ENCODE assay signal across 25 cellular contexts in the genomic region with DNA sequence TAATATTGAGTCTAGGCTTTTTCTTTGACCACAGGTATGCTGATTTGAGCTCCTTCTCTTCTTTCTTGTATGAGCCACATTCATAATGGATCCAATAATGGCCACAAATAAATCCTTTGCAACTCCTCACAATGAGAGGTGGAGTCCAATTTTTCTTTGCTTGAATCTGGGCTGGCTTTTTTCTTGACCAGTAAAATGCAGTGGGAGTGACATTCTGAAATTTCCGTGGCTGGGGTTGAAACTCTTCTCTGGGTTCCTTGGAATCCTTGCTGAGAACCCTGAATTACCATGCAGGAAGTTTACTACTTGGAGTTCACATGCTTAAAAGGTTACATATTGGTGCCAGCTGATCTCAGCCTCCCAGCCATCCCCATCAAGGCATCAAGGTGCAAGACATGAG. TPM values are rescaled to one million over a fixed set of nuclear protein-coding genes. Genes with fewer than 3 reads are reported as not detected.
A peak's percentile ranks its signal among the peaks of the same experiment; 100 is the strongest.
DNase-seq lines count a peak whose midpoint lies in the region; ATAC-seq, FAIRE-seq and TF ChIP-seq lines count a peak whose summit lies in the region.
"Had no signal": no experiment of that assay in that cellular context is flagged by ENCODE, and none has a peak within 500 bp of the region (broad histone marks: within the 10 kb centered on the region; RNA-seq: fewer than 3 reads in every experiment).

No MANE protein-coding gene starts in this region.

- H3K18ac ChIP-seq in IMR-90 (ENCODE audit: low read depth, low read length): no peak overlapping the region
- H3K18ac ChIP-seq in trophoblast cell (ENCODE audit: low read length): peak overlapping the region; percentile 72

- TF ChIP-seq POLR2A in IMR-90 (IDR thresholded peaks at IDR 0.05; ENCODE audit: low read depth, low read length): no peak

- H3K4me3 Mint-ChIP-seq in astrocyte (ENCODE audit: unreplicated experiment): no peak overlapping the region
- H3K4me3 Mint-ChIP-seq: CD14-positive monocyte; CD4-positive, alpha-beta T cell; CD8-positive, alpha-beta memory T cell had no signal

- no peak overlapping the region for H2BK20ac ChIP-seq in IMR-90 (ENCODE audit: low read depth, low read length)

- H3K4me2 ChIP-seq in IMR-90 (ENCODE audit: low read depth, low read length) (no peak overlapping the region), astrocyte (ENCODE audit: low read length) (no peak overlapping the region), trophoblast cell (ENCODE audit: low read length) (no peak overlapping the region)
- H3K4me2 ChIP-seq: A549 had no signal

- no peak overlapping the region for H3K27ac ChIP-seq in IMR-90 (ENCODE audit: insufficient read depth, low read length)
- no peak overlapping the region for H3K27ac ChIP-seq in astrocyte (ENCODE audit: low read depth, low read length)
- H3K27ac ChIP-seq in trophoblast cell (ENCODE audit: low read depth, low read length): no peak overlapping the region
- H3K27ac ChIP-seq in aorta (ENCODE audit: low read depth in 1 of 2, low read length in 2 of 2): no peak overlapping the region
- H3K27ac ChIP-seq: A549, GM23248 had no signal

- no peak for TF ChIP-seq RAD21 in IMR-90 (IDR thresholded peaks at IDR 0.05; ENCODE audit: low read length)

- no CpG with 5 or more reads among the region's 1 CpG for WGBS in IMR-90 (ENCODE audit: extremely low coverage in 2 of 2, insufficient read length in 1 of 2), 2 experiments
- WGBS in trophoblast cell (ENCODE audit: extremely low coverage, insufficient coverage, insufficient read length): no CpG with 5 or more reads among the region's 1 CpG
- WGBS in aorta, 2 donors: 93 to 94% methylated on average over 1 of the region's 1 CpG

- no peaks in the 10 kb centered on the region for H3K36me3 Mint-ChIP-seq in astrocyte (ENCODE audit: low read depth, unreplicated experiment)
- H3K36me3 Mint-ChIP-seq: CD14-positive monocyte had no signal

- peak overlapping the region; percentile 26 for H3K27ac Mint-ChIP-seq in astrocyte (ENCODE audit: unreplicated experiment)
- H3K27ac Mint-ChIP-seq: CD4-positive, alpha-beta T cell; CD8-positive, alpha-beta memory T cell had no signal

- no peak overlapping the region for H3K23ac ChIP-seq in IMR-90 (ENCODE audit: low read depth, low read length)
- no peak overlapping the region for H3K23ac ChIP-seq in trophoblast cell (ENCODE audit: low read length)

- H4K20me1 ChIP-seq in IMR-90 (ENCODE audit: insufficient read depth, low read length): no peaks in the 10 kb centered on the region
- no peaks in the 10 kb centered on the region for H4K20me1 ChIP-seq in astrocyte (ENCODE audit: insufficient read depth, low read length)
- H4K20me1 ChIP-seq: BLaER1 treated with 17β-estradiol and CSF1 and Interleukin-3, amounts not matched to agents 10 nM and 100 nM had no signal

- H3K9me3 Mint-ChIP-seq in astrocyte (ENCODE audit: unreplicated experiment): no peaks in the 10 kb centered on the region
- H3K9me3 Mint-ChIP-seq: CD14-positive monocyte; CD4-positive, alpha-beta T cell had no signal

- no peak overlapping the region for H4K5ac ChIP-seq in IMR-90 (ENCODE audit: low read depth, low read length)

- H4K91ac ChIP-seq in IMR-90 (ENCODE audit: insufficient read depth, low read depth, low read length) (no peak overlapping the region; the same call in 1 of the 2 replicates), trophoblast cell (ENCODE audit: low read depth, low read length) (peak overlapping the region; percentile 80)

- H2BK120ac ChIP-seq in IMR-90 (ENCODE audit: low read depth, low read length): no peak overlapping the region
- peak overlapping the region; percentile 65 for H2BK120ac ChIP-seq in trophoblast cell (ENCODE audit: insufficient read depth, low read length, poor library complexity)

- H3K36me3 ChIP-seq in IMR-90 (ENCODE audit: control insufficient read depth, insufficient read depth, low read length): no peaks in the 10 kb centered on the region
- no peaks in the 10 kb centered on the region for H3K36me3 ChIP-seq in astrocyte (ENCODE audit: insufficient read depth, low read length)
- no peaks in the 10 kb centered on the region for H3K36me3 ChIP-seq in trophoblast cell (ENCODE audit: control insufficient read depth in 1 of 2, insufficient read depth in 2 of 2, low read length in 2 of 2)
- no peaks in the 10 kb centered on the region for H3K36me3 ChIP-seq in aorta (ENCODE audit: control insufficient read depth in 1 of 2, insufficient read depth in 2 of 2, low read length in 1 of 2)
- H3K36me3 ChIP-seq: BE2C; BLaER1 treated with 17β-estradiol and CSF1 and Interleukin-3, amounts not matched to agents 10 nM and 100 nM had no signal

- DNase-seq in IMR-90: no peak
- DNase-seq in astrocyte (ENCODE audit: low read depth): no peak
- no peak for DNase-seq in trophoblast cell
- no peak for DNase-seq in pons (ENCODE audit: low spot score)
- DNase-seq in aorta: no peak
- DNase-seq: 8988T; ACHN; AML-193; BE2C; CD4-positive, alpha-beta T cell; CD8-positive, alpha-beta memory T cell; DMS 273 treated with DMSO at 0.1 percent for 48 hours; DMS79; EL; GDM1; H7 had no signal

- peaks cover 16% of the 10 kb centered on the region for H3K4me1 ChIP-seq in IMR-90 (ENCODE audit: control insufficient read depth, insufficient read depth, low read length)
- peaks cover 19% of the 10 kb centered on the region for H3K4me1 ChIP-seq in astrocyte (ENCODE audit: insufficient read depth, low read length)
- H3K4me1 ChIP-seq in trophoblast cell (ENCODE audit: control insufficient read depth in 1 of 2, insufficient read depth in 2 of 2, low read length in 2 of 2): peaks cover 24 to 29% of the 10 kb centered on the region in 2 experiments
- H3K4me1 ChIP-seq in aorta (ENCODE audit: control insufficient read depth in 1 of 2, insufficient read depth in 2 of 2, low read length in 2 of 2): peaks cover 0 to 3% of the 10 kb centered on the region in 2 donors

- H3K79me2 ChIP-seq in astrocyte (ENCODE audit: insufficient read depth, low read length) (no peaks in the 10 kb centered on the region), trophoblast cell (ENCODE audit: control insufficient read depth, insufficient read depth, low read length, poor library complexity) (no peaks in the 10 kb centered on the region)

- peak overlapping the region; percentile 74; the same call in 1 of the 2 replicates for H2AK5ac ChIP-seq in IMR-90 (ENCODE audit: low read depth, low read length)
- peak overlapping the region; percentile 84 for H2AK5ac ChIP-seq in trophoblast cell (ENCODE audit: low read length)

- POLR2A ChIA-PET in IMR-90 (lab: Charles Lee; ENCODE audit: unreplicated experiment): no interaction called here

- no peak overlapping the region for H3K56ac ChIP-seq in IMR-90 (ENCODE audit: extremely low read depth, insufficient read depth, low read length)

- dilution Hi-C loops in IMR-90 (cut with HindIII; ENCODE audit: low sequenced_read_pairs, unreplicated experiment): no loop called here

- H2BK5ac ChIP-seq in IMR-90 (ENCODE audit: low read depth, low read length, poor library complexity, severe bottlenecking): no peak overlapping the region
- peak overlapping the region; percentile 32 for H2BK5ac ChIP-seq in trophoblast cell (ENCODE audit: low read depth, low read length, poor library complexity)

- CTCF ChIA-PET in IMR-90 (lab: Yijun Ruan, JAX): no interaction called here

- H3K27me3 Mint-ChIP-seq in astrocyte (ENCODE audit: low read depth, unreplicated experiment): peaks cover 4% of the 10 kb centered on the region

- H4K8ac ChIP-seq in IMR-90 (ENCODE audit: low read depth in 2 of 2, low read length in 2 of 2): no peak overlapping the region
- peak overlapping the region; percentile 51 for H4K8ac ChIP-seq in trophoblast cell (ENCODE audit: low read depth, low read length)

- TF ChIP-seq CTCF in IMR-90 (conservative IDR thresholded peaks at IDR 0.05; ENCODE audit: low read depth, low read length) (no peak), astrocyte (IDR thresholded peaks at IDR 0.05; ENCODE audit: insufficient read depth, low read depth, low read length) (no peak)

- H3K4me3 ChIP-seq in IMR-90 (ENCODE audit: insufficient read depth, low read depth, low read length): no peak overlapping the region
- H3K4me3 ChIP-seq in astrocyte (ENCODE audit: insufficient read depth, low read depth, low read length): no peak overlapping the region
- no peak overlapping the region for H3K4me3 ChIP-seq in trophoblast cell (ENCODE audit: low read depth, low read length)
- H3K4me3 ChIP-seq in aorta (ENCODE audit: low read length in 2 of 2): no peak overlapping the region
- H3K4me3 ChIP-seq: A549; BLaER1 treated with 17β-estradiol and CSF1 and Interleukin-3, amounts not matched to agents 10 nM and 100 nM; GM12878; GM23248 had no signal

- H2AK9ac ChIP-seq in IMR-90 (replicated peaks; ENCODE audit: low read depth, low read length, poor library complexity): no peak overlapping the region

- H3K27me3 ChIP-seq in IMR-90 (ENCODE audit: control insufficient read depth, insufficient read depth, low read length): no peaks in the 10 kb centered on the region
- no peaks in the 10 kb centered on the region for H3K27me3 ChIP-seq in astrocyte (ENCODE audit: insufficient read depth, low read length)
- no peaks in the 10 kb centered on the region for H3K27me3 ChIP-seq in trophoblast cell (ENCODE audit: insufficient read depth, low read length)
- H3K27me3 ChIP-seq in aorta (ENCODE audit: control insufficient read depth in 1 of 2, insufficient read depth in 2 of 2, low read length in 1 of 2): no peaks in the 10 kb centered on the region
- H3K27me3 ChIP-seq: BE2C; BLaER1 treated with 17β-estradiol and CSF1 and Interleukin-3, amounts not matched to agents 10 nM and 100 nM had no signal

- peak overlapping the region; percentile 90 for H2BK12ac ChIP-seq in trophoblast cell (ENCODE audit: low read length)

- ATAC-seq in IMR-90 (ENCODE audit: low read depth): no peak
- ATAC-seq in HG02798 (IDR thresholded peaks at IDR 0.05; ENCODE audit: poor library complexity, unreplicated experiment): no peak
- no peak for ATAC-seq in aorta (ENCODE audit: low FRiP score)
- ATAC-seq: A549, GM12878 had no signal

- no peak overlapping the region for H4K12ac ChIP-seq in trophoblast cell (ENCODE audit: low read depth, low read length)

- no peak for FAIRE-seq in astrocyte (lab: Jason Lieb, UNC)
- FAIRE-seq: A549, D721Med, GM12878, GM19239, H1 had no signal

- H3K79me1 ChIP-seq in IMR-90 (ENCODE audit: low read depth in 1 of 2, low read length in 2 of 2) (0 out of 4 replicates have a peak, but pooled peaks cover 0 to 3% of the 10 kb centered on the region in 2 experiments), trophoblast cell (ENCODE audit: low read length) (peaks cover 50% of the 10 kb centered on the region)

- no peak overlapping the region for H2AFZ ChIP-seq in IMR-90 (replicated peaks; ENCODE audit: low read length, poor library complexity)
- H2AFZ ChIP-seq in astrocyte (ENCODE audit: low read depth, low read length): no peak overlapping the region
- no peak overlapping the region for H2AFZ ChIP-seq in trophoblast cell (ENCODE audit: insufficient read depth, low read length, poor library complexity)

- H3K9ac ChIP-seq in IMR-90 (ENCODE audit: low read depth, low read length) (no peak overlapping the region), astrocyte (ENCODE audit: low read length) (no peak overlapping the region), trophoblast cell (ENCODE audit: low read length) (no peak overlapping the region)
- H3K9ac ChIP-seq: BLaER1 treated with 17β-estradiol and CSF1 and Interleukin-3, amounts not matched to agents 10 nM and 100 nM; GM23248 had no signal

- H3K9me3 ChIP-seq in IMR-90 (ENCODE audit: control insufficient read depth, insufficient read depth, low read length): no peaks in the 10 kb centered on the region
- H3K9me3 ChIP-seq in astrocyte (ENCODE audit: insufficient read depth, low read depth, low read length): no peaks in the 10 kb centered on the region
- no peaks in the 10 kb centered on the region for H3K9me3 ChIP-seq in trophoblast cell (ENCODE audit: insufficient read depth, low read depth, low read length)
- H3K9me3 ChIP-seq in aorta (ENCODE audit: control insufficient read depth, low read length): no peaks in the 10 kb centered on the region
- H3K9me3 ChIP-seq: A549; BE2C; BLaER1 treated with 17β-estradiol and CSF1 and Interleukin-3, amounts not matched to agents 10 nM and 100 nM had no signal

- H3K14ac ChIP-seq in IMR-90 (replicated peaks; ENCODE audit: low read depth, low read length) (no peak overlapping the region), trophoblast cell (ENCODE audit: low read length) (peak overlapping the region; percentile 78)

- peaks cover 18% of the 10 kb centered on the region for H3K9me1 ChIP-seq in IMR-90 (ENCODE audit: insufficient read depth, low read length)

- no peak overlapping the region for H2BK15ac ChIP-seq in IMR-90 (ENCODE audit: low read depth, low read length)

- in situ Hi-C loops in IMR-90 (cut with MboI; ENCODE audit: low sequenced_read_pairs): no loop called here

- intact Hi-C loops in IMR-90 (cut with micrococcal nuclease) (no loop called here), aorta (cut with DNase I) (no loop called here)

- peaks cover 31% of the 10 kb centered on the region for H3K4me1 Mint-ChIP-seq in astrocyte (ENCODE audit: low read depth, unreplicated experiment)
- H3K4me1 Mint-ChIP-seq: CD14-positive monocyte; CD8-positive, alpha-beta memory T cell had no signal

- BruUV-seq in IMR-90 (replicated peaks; lab: Mats Ljungman, UMichigan): no TSS peak

- no peak overlapping the region for H3K4ac ChIP-seq in IMR-90 (ENCODE audit: low read depth, low read length)
- H3K4ac ChIP-seq in trophoblast cell (ENCODE audit: low read depth, low read length): peak overlapping the region; percentile 51

RNA-seq across cellular contexts. Expression of gene FAM180A, which starts 22.4 kb away (rescaled TPM):
- 1.3 and 1.4 TPM in 2 replicates for total RNA-seq in IMR-90 (2012; rRNA removed)
- polyA plus RNA-seq in IMR-90 (2012; rRNA removed): 2.0 and 2.2 TPM in 2 replicates
- polyA plus RNA-seq in IMR-90 (2012; cell fraction: cytosol; rRNA removed): 0.35 and 1.9 TPM in 2 replicates
- polyA plus RNA-seq in IMR-90 (2012; cell fraction: nucleus; rRNA removed; ENCODE audit: low replicate concordance): 0.73 and 1.5 TPM in 2 replicates
- not detected in 2 replicates for total RNA-seq in astrocyte
- 0.18 and 0.21 TPM in 2 replicates for polyA plus RNA-seq in trophoblast cell (2013)
- total RNA-seq in aorta: 10 to 100 TPM; 61.8 to 67.1 TPM
- 10 to 100 TPM in 1 of 2 donors, 1 to 10 TPM in 1; 4.5 to 10.0 TPM for polyA plus RNA-seq in aorta
- total RNA-seq: CD4-positive, alpha-beta T cell; CD8-positive, alpha-beta memory T cell; GM12878; H1; H7 had no signal
- polyA plus RNA-seq: A549; CD14-positive monocyte; CD8-positive, alpha-beta memory T cell; GM12878; H1 had no signal

RNA-seq across cellular contexts. Expression of gene SLC13A4, which starts 43.1 kb away (rescaled TPM):
- total RNA-seq in IMR-90 (2012; rRNA removed) (0.56 TPM in 1 of 2 replicates, not detected in the other), astrocyte (0.07 TPM in 1 of 2 replicates, not detected in the other), aorta (1 to 10 TPM; 1.7 to 2.2 TPM)
- polyA plus RNA-seq in IMR-90 (2012; rRNA removed) (0.10 TPM in 1 of 2 replicates, not detected in the other), aorta (1 to 10 TPM in 1 of 2 donors, not detected in 1; 2.0 TPM)
- polyA plus RNA-seq in IMR-90 (2012; cell fraction: cytosol; rRNA removed): 0.12 and 0.23 TPM in 2 replicates
- 0.16 and 0.32 TPM in 2 replicates for polyA plus RNA-seq in IMR-90 (2012; cell fraction: nucleus; rRNA removed; ENCODE audit: low replicate concordance)
- 437 and 491 TPM in 2 replicates for polyA plus RNA-seq in trophoblast cell (2013)
- total RNA-seq: CD4-positive, alpha-beta T cell; CD8-positive, alpha-beta memory T cell; GM12878 had no signal
- polyA plus RNA-seq: A549; CD14-positive monocyte; CD8-positive, alpha-beta memory T cell had no signal

Comparison
In these comparisons a context has a peak if more than half of its experiments do, and no peak if none do; other contexts are left out.
1. RNA of gene FAM180A, which starts 22.4 kb away (total RNA-seq): 61.8 to 67.1 TPM in aorta; 1.3 to 1.4 TPM in IMR-90 and not detected in astrocyte; every median in the first group is over 10 times any median in the second.